Comparison of ENCODE assay signal across 8 cellular contexts in genomic region chr19:16659464-16659831, GRCh38. TPM values are rescaled to one million over a fixed set of nuclear protein-coding genes. Genes with fewer than 3 reads are reported as not detected.
A peak's percentile ranks its signal among the peaks of the same experiment; 100 is the strongest.
DNase-seq lines count a peak whose midpoint lies in the region; ATAC-seq and TF ChIP-seq lines count a peak whose summit lies in the region.

No MANE protein-coding gene starts in this region.

- TF ChIP-seq CTCF in left ventricle myocardium inferior (IDR thresholded peaks at IDR 0.05; ENCODE audit: borderline replicate concordance), result no peak
- TF ChIP-seq CTCF in mammary epithelial cell (conservative IDR thresholded peaks at IDR 0.05 in 1 of 2, IDR thresholded peaks at IDR 0.05 in 1 of 2; ENCODE audit: extremely low read depth in 1 of 2, insufficient read depth in 1 of 2, low read depth in 1 of 2, low read length in 2 of 2), result no peak
- TF ChIP-seq CTCF in mesothelial cell of epicardium (IDR thresholded peaks at IDR 0.05; ENCODE audit: unreplicated experiment), result no peak
- TF ChIP-seq CTCF in vagina (IDR thresholded peaks at IDR 0.05), result no peak

- CTCF ChIA-PET in mammary epithelial cell (lab: Charles Lee; ENCODE audit: low non-redundant PET), result no interaction called here

- peak overlapping the region; percentile 100 for H2AFZ ChIP-seq in mammary epithelial cell (ENCODE audit: low read depth, low read length)

- H3K4me1 Mint-ChIP-seq in mesothelial cell of epicardium, result peaks cover 16% of the 10 kb centered on the region

- peak overlapping the region; percentile 78 for H3K9ac ChIP-seq in mammary epithelial cell (ENCODE audit: insufficient read depth, low read length)

- peaks cover 17% of the 10 kb centered on the region for H3K36me3 Mint-ChIP-seq in mesothelial cell of epicardium

- ATAC-seq in HG03097 (IDR thresholded peaks at IDR 0.05; ENCODE audit: low FRiP score, unreplicated experiment), result no peak

- H3K27ac ChIP-seq in left ventricle myocardium inferior (replicated peaks) (peak overlapping the region; percentile 98), mammary epithelial cell (ENCODE audit: insufficient read depth, low read depth, low read length) (peak overlapping the region; percentile 58), vagina (peak overlapping the region; percentile 80)

- no peaks in the 10 kb centered on the region for H3K27me3 Mint-ChIP-seq in mesothelial cell of epicardium (ENCODE audit: low read depth)

- H3K9me3 Mint-ChIP-seq in mesothelial cell of epicardium, result no peaks in the 10 kb centered on the region

- H3K4me3 ChIP-seq in left ventricle myocardium inferior, result peak overlapping the region; percentile 83
- H3K4me3 ChIP-seq in mammary epithelial cell (replicated peaks in 1 of 3; ENCODE audit: insufficient read depth in 1 of 3, low read depth in 2 of 3, low read length in 3 of 3), result peak overlapping the region; percentile 94 to 98 (median 95)
- peak overlapping the region; percentile 59 to 93 for H3K4me3 ChIP-seq in vagina

- TF ChIP-seq POLR2A in vagina (IDR thresholded peaks at IDR 0.05), result no peak

- H3K36me3 ChIP-seq in left ventricle myocardium inferior (peaks cover 42% of the 10 kb centered on the region), mammary epithelial cell (ENCODE audit: insufficient read depth, low read length) (peaks cover 7% of the 10 kb centered on the region), vagina (peaks cover 0 to 19% of the 10 kb centered on the region in 2 donors)

- intact Hi-C loops in left ventricle myocardium inferior (cut with micrococcal nuclease) (no loop called here), cardiac septum (cut with DNase I) (no loop called here), mammary epithelial cell (cut with micrococcal nuclease) (no loop called here), vagina (cut with DNase I) (loop anchor here (5.0 kb wide), 1 partner anchor 87 kb away; the partner anchor contains the start of gene SLC35E1)

- H3K4me1 ChIP-seq in left ventricle myocardium inferior (peaks cover 80% of the 10 kb centered on the region), mammary epithelial cell (ENCODE audit: insufficient read depth, low read length) (peaks cover 25% of the 10 kb centered on the region), vagina (peaks cover 41% of the 10 kb centered on the region)

- H3K4me3 Mint-ChIP-seq in mesothelial cell of epicardium, result peak overlapping the region; percentile 99

- no TSS peak for BruUV-seq in mammary epithelial cell (replicated peaks; lab: Mats Ljungman, UMichigan)

- no peaks in the 10 kb centered on the region for H3K27me3 ChIP-seq in left ventricle myocardium inferior (ENCODE audit: low read depth)
- no peaks in the 10 kb centered on the region for H3K27me3 ChIP-seq in mammary epithelial cell (ENCODE audit: insufficient read depth, low read length)
- H3K27me3 ChIP-seq in vagina, result no peaks in the 10 kb centered on the region

- no peaks in the 10 kb centered on the region for H4K20me1 ChIP-seq in mammary epithelial cell (ENCODE audit: insufficient read depth, low read length)

- WGBS in mammary epithelial cell (ENCODE audit: low coverage, missing lambda C conversion rate), result 6% methylated on average over 12 of the region's 14 CpGs

- dilution Hi-C loops in mammary epithelial cell (cut with HindIII; ENCODE audit: low sequenced_read_pairs), result no loop called here

- H3K79me2 ChIP-seq in mammary epithelial cell (ENCODE audit: insufficient read depth, low read length), result peaks cover 49% of the 10 kb centered on the region

- H3K27ac Mint-ChIP-seq in mesothelial cell of epicardium, result peak overlapping the region; percentile 99

- H3K4me2 ChIP-seq in mammary epithelial cell (ENCODE audit: insufficient read depth, low read depth, low read length), result peak overlapping the region; percentile 96

- in situ Hi-C loops in mammary epithelial cell (cut with MboI; ENCODE audit: low sequenced_read_pairs in 2 of 2), result no loop called here

- H3K9me3 ChIP-seq in left ventricle myocardium inferior (replicated peaks) (no peaks in the 10 kb centered on the region), mammary epithelial cell (replicated peaks; ENCODE audit: insufficient read depth, low read length) (no peaks in the 10 kb centered on the region), vagina (no peaks in the 10 kb centered on the region)

- no peak for DNase-seq in left ventricle myocardium inferior
- no peak for DNase-seq in cardiac septum (ENCODE audit: low spot score)
- DNase-seq in mammary epithelial cell, result no peak
- DNase-seq in mesothelial cell of epicardium (ENCODE audit: low spot score in 2 of 2, unreplicated experiment in 2 of 2), result no peak
- DNase-seq in vagina (ENCODE audit: extremely low spot score in 2 of 2), result no peak
- no peak for DNase-seq in NCI-H524 (lab: John Stamatoyannopoulos, UW)
- no peak for DNase-seq in HK-2 (ENCODE audit: unreplicated experiment)

RNA-seq across cellular contexts. Expression of gene SMIM7, which starts 0.5 kb away (rescaled TPM):
- 30.8 TPM for total RNA-seq in left ventricle myocardium inferior
- total RNA-seq in cardiac septum, result 47.0 TPM
- 10 to 100 TPM; 44.5 to 56.3 TPM for total RNA-seq in mammary epithelial cell
- 55.8 TPM for polyA plus RNA-seq in mammary epithelial cell
- polyA minus RNA-seq in mammary epithelial cell, result 48.3 TPM
- total RNA-seq in mesothelial cell of epicardium, result 74.8 to 80.9 TPM (median 80.2 TPM) in 3 replicates
- 75.1 TPM for total RNA-seq in vagina

RNA-seq across cellular contexts. Expression of gene TMEM38A, which starts 1.5 kb away (rescaled TPM):
- total RNA-seq in left ventricle myocardium inferior (44.6 TPM), cardiac septum (13.1 TPM), mammary epithelial cell (1 to 10 TPM; 3.5 to 6.3 TPM), mesothelial cell of epicardium (5.7 to 7.8 TPM (median 5.9 TPM) in 3 replicates), vagina (4.7 TPM)
- polyA plus RNA-seq in mammary epithelial cell, result 4.1 TPM
- 5.0 TPM for polyA minus RNA-seq in mammary epithelial cell

RNA-seq across cellular contexts. Expression of gene MED26, which starts 31.4 kb away (rescaled TPM):
- 4.0 TPM for total RNA-seq in left ventricle myocardium inferior
- total RNA-seq in cardiac septum, result 4.3 TPM
- total RNA-seq in mammary epithelial cell, result 10 to 100 TPM in 1 of 2 donors, 1 to 10 TPM in 1; 8.8 to 10.9 TPM
- 6.4 TPM for polyA plus RNA-seq in mammary epithelial cell
- 4.6 TPM for polyA minus RNA-seq in mammary epithelial cell
- total RNA-seq in mesothelial cell of epicardium, result 13.3 to 15.5 TPM (median 14.0 TPM) in 3 replicates
- total RNA-seq in vagina, result 11.3 TPM
